In the genomic region with DNA sequence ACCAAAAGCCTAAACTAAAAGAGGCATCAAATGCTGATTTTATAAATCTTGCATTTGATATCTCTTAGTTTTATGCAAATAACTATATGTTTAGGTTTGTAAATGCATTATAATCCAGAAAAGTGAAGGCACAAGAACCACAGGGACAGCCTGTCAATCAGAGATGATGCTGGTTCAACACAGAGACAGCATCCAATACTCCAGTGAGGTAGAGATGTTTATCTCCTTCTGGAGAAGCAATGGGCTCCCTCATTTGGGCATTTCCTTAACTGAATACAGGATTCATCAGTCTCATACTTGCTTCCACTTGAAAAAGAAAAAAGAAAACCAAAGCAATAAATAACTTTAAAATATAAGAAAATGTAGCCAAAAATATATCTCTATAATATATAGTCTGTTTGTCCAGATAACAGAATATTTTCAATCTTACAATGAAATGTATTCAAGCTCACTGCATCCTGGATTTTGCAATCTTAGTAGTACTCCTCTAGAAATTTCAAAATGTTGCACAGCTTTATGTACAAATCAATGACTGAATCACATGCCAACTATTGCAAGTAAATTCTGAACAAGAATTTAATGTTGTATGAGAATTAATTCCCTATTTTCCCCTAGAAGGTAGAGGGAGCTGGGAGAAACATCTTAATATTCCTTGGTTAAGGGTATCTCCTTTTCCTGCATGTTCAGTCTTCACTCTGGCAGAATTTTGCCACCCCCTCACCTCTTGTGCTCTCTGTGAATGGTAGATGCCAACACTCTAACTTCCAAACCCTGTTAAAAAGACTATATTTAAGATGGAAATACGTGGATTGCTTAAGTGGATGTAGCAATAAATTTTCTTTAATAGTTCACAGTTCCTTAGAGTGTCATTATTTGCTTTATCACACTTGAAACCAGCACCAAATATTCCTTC, we compare ENCODE assay signal across 1 cellular context.
TF ChIP-seq lines count a peak whose summit lies in the region.

No MANE protein-coding gene starts in this region.

TF ChIP-seq in SK-N-SH treated with all-trans-retinoic acid at 6 μM for 48 hours, 23 proteins besides CTCF, POLR2A, EP300 and RAD21 (continued from another document):
- TF ChIP-seq, protein P1, sequence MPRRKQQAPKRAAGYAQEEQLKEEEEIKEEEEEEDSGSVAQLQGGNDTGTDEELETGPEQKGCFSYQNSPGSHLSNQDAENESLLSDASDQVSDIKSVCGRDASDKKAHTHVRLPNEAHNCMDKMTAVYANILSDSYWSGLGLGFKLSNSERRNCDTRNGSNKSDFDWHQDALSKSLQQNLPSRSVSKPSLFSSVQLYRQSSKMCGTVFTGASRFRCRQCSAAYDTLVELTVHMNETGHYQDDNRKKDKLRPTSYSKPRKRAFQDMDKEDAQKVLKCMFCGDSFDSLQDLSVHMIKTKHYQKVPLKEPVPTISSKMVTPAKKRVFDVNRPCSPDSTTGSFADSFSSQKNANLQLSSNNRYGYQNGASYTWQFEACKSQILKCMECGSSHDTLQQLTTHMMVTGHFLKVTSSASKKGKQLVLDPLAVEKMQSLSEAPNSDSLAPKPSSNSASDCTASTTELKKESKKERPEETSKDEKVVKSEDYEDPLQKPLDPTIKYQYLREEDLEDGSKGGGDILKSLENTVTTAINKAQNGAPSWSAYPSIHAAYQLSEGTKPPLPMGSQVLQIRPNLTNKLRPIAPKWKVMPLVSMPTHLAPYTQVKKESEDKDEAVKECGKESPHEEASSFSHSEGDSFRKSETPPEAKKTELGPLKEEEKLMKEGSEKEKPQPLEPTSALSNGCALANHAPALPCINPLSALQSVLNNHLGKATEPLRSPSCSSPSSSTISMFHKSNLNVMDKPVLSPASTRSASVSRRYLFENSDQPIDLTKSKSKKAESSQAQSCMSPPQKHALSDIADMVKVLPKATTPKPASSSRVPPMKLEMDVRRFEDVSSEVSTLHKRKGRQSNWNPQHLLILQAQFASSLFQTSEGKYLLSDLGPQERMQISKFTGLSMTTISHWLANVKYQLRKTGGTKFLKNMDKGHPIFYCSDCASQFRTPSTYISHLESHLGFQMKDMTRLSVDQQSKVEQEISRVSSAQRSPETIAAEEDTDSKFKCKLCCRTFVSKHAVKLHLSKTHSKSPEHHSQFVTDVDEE (CRISPR knock-in tag; IDR thresholded peaks at IDR 0.05): no peak
- TF ChIP-seq ZFP3 (CRISPR knock-in tag; IDR thresholded peaks at IDR 0.05) (no peak), ESRRG (CRISPR knock-in tag; IDR thresholded peaks at IDR 0.05) (no peak), ZFP30 (CRISPR knock-in tag; IDR thresholded peaks at IDR 0.05) (no peak), ARNTL (CRISPR knock-in tag; IDR thresholded peaks at IDR 0.05; ENCODE audit: borderline replicate concordance, low read depth) (no peak), PPARA (CRISPR knock-in tag; IDR thresholded peaks at IDR 0.05; ENCODE audit: borderline replicate concordance) (no peak)
- TF ChIP-seq, protein P2, sequence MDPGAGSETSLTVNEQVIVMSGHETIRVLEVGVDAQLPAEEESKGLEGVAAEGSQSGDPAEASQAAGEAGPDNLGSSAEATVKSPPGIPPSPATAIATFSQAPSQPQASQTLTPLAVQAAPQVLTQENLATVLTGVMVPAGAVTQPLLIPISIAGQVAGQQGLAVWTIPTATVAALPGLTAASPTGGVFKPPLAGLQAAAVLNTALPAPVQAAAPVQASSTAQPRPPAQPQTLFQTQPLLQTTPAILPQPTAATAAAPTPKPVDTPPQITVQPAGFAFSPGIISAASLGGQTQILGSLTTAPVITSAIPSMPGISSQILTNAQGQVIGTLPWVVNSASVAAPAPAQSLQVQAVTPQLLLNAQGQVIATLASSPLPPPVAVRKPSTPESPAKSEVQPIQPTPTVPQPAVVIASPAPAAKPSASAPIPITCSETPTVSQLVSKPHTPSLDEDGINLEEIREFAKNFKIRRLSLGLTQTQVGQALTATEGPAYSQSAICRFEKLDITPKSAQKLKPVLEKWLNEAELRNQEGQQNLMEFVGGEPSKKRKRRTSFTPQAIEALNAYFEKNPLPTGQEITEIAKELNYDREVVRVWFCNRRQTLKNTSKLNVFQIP (CRISPR knock-in tag; IDR thresholded peaks at IDR 0.05; ENCODE audit: borderline replicate concordance, low read depth): no peak
- TF ChIP-seq, protein P3, sequence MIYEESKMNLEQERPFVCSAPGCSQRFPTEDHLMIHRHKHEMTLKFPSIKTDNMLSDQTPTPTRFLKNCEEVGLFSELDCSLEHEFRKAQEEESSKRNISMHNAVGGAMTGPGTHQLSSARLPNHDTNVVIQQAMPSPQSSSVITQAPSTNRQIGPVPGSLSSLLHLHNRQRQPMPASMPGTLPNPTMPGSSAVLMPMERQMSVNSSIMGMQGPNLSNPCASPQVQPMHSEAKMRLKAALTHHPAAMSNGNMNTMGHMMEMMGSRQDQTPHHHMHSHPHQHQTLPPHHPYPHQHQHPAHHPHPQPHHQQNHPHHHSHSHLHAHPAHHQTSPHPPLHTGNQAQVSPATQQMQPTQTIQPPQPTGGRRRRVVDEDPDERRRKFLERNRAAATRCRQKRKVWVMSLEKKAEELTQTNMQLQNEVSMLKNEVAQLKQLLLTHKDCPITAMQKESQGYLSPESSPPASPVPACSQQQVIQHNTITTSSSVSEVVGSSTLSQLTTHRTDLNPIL (CRISPR knock-in tag; IDR thresholded peaks at IDR 0.05; ENCODE audit: low read depth): no peak
